In the genomic region with DNA sequence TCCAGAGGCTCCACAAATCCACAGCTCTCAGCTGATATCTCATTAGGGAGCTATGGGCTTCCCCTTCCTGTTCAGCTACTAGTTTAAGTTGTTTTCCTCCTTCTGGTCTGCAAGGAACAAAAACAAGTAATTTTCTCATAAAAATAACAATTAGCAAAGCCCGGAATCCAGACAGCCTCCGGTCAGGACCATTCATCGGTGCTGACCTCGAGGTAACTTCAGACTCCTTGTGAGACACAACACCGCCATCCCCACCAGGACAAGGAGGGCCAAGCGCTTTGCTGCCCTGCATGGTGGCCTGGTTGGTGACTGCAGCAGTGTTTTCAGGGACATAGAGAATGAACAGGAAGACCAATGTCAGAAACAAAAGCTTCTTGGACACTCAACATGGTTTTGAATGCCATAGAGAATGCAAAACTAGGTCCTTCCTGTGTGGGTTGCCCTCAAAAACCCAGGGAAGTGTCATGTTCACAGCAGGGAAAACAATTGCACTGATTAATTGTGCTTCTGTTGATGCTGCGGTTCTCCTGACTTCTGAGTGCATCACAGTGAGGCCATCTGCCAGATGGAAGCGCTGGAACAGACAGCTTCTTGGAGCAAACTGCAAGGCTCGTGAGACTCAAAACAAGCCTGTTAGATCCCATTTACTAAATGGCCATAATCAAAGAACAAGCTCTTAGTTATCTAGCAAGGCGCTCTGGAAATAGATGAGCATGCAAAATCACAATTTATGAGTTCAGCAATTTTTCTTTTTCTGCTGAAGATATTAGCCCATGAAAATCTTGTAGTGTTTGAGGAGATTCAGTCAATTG, we compare ENCODE assay signal across 8 cellular contexts.
A peak's percentile ranks its signal among the peaks of the same experiment; 100 is the strongest.
DNase-seq lines count a peak whose midpoint lies in the region; ATAC-seq and TF ChIP-seq lines count a peak whose summit lies in the region.

No MANE protein-coding gene starts in this region.

- no peaks in the 10 kb centered on the region for H3K9me3 ChIP-seq in esophagus squamous epithelium

- TF ChIP-seq CTCF in esophagus squamous epithelium (IDR thresholded peaks at IDR 0.05) (no peak), neural crest cell (conservative IDR thresholded peaks at IDR 0.05) (no peak), foreskin keratinocyte (conservative IDR thresholded peaks at IDR 0.05) (no peak)

- no peak for TF ChIP-seq POLR2A in esophagus squamous epithelium (IDR thresholded peaks at IDR 0.05)

- no peaks in the 10 kb centered on the region for H3K9me3 Mint-ChIP-seq in neural crest cell

- H3K27ac ChIP-seq in esophagus squamous epithelium, result peak overlapping the region; percentile 35 to 79 (median 62)
- H3K27ac ChIP-seq in foreskin keratinocyte, result no peak overlapping the region

- H3K27me3 ChIP-seq in esophagus squamous epithelium (no peaks in the 10 kb centered on the region), foreskin keratinocyte (no peaks in the 10 kb centered on the region)

- intact Hi-C loops in left ventricle myocardium superior (cut with micrococcal nuclease) (no loop called here), Right ventricle myocardium superior (cut with DNase I) (no loop called here), esophagus squamous epithelium (cut with DNase I) (no loop called here)

- no peaks in the 10 kb centered on the region for H3K27me3 Mint-ChIP-seq in neural crest cell (ENCODE audit: low read depth)

- H3K27ac Mint-ChIP-seq in neural crest cell (ENCODE audit: unreplicated experiment), result peak overlapping the region; percentile 88

- 68 to 73% methylated on average over 10 of the region's 10 CpGs for WGBS in esophagus squamous epithelium, 2 donors

- H3K36me3 ChIP-seq in esophagus squamous epithelium, result no peaks in the 10 kb centered on the region

- H3K4me1 ChIP-seq in esophagus squamous epithelium (peaks cover 13 to 97% (median 46%) of the 10 kb centered on the region in 3 donors), foreskin keratinocyte (peaks cover 13% of the 10 kb centered on the region)

- no peaks in the 10 kb centered on the region for H3K36me3 Mint-ChIP-seq in neural crest cell (ENCODE audit: low read depth)

- no peak overlapping the region for H3K4me3 ChIP-seq in esophagus squamous epithelium

- peaks cover 89% of the 10 kb centered on the region for H3K4me1 Mint-ChIP-seq in neural crest cell

- ATAC-seq in left ventricle myocardium superior, result no peak
- ATAC-seq in Right ventricle myocardium superior (ENCODE audit: poor library complexity), result no peak
- ATAC-seq in foreskin keratinocyte, result no peak
- ATAC-seq in HG03175 (IDR thresholded peaks at IDR 0.05; ENCODE audit: unreplicated experiment), result no peak

- DNase-seq in left ventricle myocardium superior, result peak; percentile 52
- no peak for DNase-seq in Right ventricle myocardium superior
- no peak for DNase-seq in esophagus squamous epithelium (lab: John Stamatoyannopoulos, UW)
- DNase-seq in neural crest cell (ENCODE audit: low read depth, low spot score), result no peak
- no peak for DNase-seq in foreskin keratinocyte
- DNase-seq in SHP77 (lab: John Stamatoyannopoulos, UW), result no peak
- no peak for DNase-seq in NCI-H2081 (lab: John Stamatoyannopoulos, UW)

- peak overlapping the region; percentile 29 for H3K4me3 Mint-ChIP-seq in neural crest cell
